In the genomic region with DNA sequence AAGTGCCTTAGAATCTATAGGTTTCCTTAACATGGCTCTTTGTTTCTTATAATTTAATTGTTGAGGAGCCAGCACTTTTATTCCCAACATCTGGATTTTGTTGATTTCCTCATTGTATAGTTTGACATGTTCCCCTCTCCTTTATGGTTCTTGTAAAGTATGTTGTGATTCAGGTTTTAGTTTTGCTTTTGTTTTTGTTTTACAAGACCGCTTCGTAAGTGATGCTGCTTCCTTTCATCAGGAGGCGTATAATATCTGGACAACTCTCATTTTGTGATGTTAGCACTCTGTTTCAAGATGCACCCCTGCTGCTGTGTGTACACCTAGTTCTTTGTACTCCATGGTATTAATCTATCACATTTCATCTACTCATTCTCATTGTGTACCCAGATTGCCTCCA, we compare ENCODE assay signal across 22 cellular contexts. TPM values are rescaled to one million over a fixed set of nuclear protein-coding genes. Genes with fewer than 3 reads are reported as not detected.
A peak's percentile ranks its signal among the peaks of the same experiment; 100 is the strongest.
DNase-seq lines count a peak whose midpoint lies in the region; ATAC-seq, FAIRE-seq and TF ChIP-seq lines count a peak whose summit lies in the region.
"Had no signal": no experiment of that assay in that cellular context is flagged by ENCODE, and none has a peak within 500 bp of the region (broad histone marks: within the 10 kb centered on the region; RNA-seq: fewer than 3 reads in every experiment).

No MANE protein-coding gene starts in this region.

- peaks cover 2% of the 10 kb centered on the region for H3K4me1 Mint-ChIP-seq in CD8-positive, alpha-beta T cell (ENCODE audit: low read depth)

- peak overlapping the region; percentile 32 for H3K4me3 Mint-ChIP-seq in CD8-positive, alpha-beta T cell
- H3K4me3 Mint-ChIP-seq: activated naive CD4-positive, alpha-beta T cell treated with anti-CD3 and anti-CD28 coated beads for 36 hours; HFFc6 had no signal

- no peak overlapping the region for H3K4me3 ChIP-seq in CD8-positive, alpha-beta T cell (ENCODE audit: low read depth, low read length)
- no peak overlapping the region for H3K4me3 ChIP-seq in fibroblast of villous mesenchyme (ENCODE audit: low read depth, low read length)
- H3K4me3 ChIP-seq: lower lobe of right lung, smooth muscle cell, stomach, transverse colon had no signal

- CTCF ChIA-PET in CD8-positive, alpha-beta T cell (lab: Charles Lee), result no interaction called here

- intact Hi-C loops in CD8-positive, alpha-beta T cell (cut with DNase I, micrococcal nuclease), result no loop called here

- peak overlapping the region; percentile 1 for H3K27ac Mint-ChIP-seq in CD8-positive, alpha-beta T cell
- H3K27ac Mint-ChIP-seq: activated naive CD4-positive, alpha-beta T cell treated with anti-CD3 and anti-CD28 coated beads for 36 hours; HFFc6 had no signal

- H3K9me3 Mint-ChIP-seq in CD8-positive, alpha-beta T cell, result no peaks in the 10 kb centered on the region
- H3K9me3 Mint-ChIP-seq: activated naive CD4-positive, alpha-beta T cell treated with anti-CD3 and anti-CD28 coated beads for 36 hours; HFFc6 had no signal

- no peak for ATAC-seq in CD8-positive, alpha-beta T cell
- ATAC-seq in HG02840 (IDR thresholded peaks at IDR 0.05; ENCODE audit: low FRiP score, unreplicated experiment) (no peak), GM18519 (IDR thresholded peaks at IDR 0.05; ENCODE audit: low FRiP score, unreplicated experiment) (no peak)
- ATAC-seq: lower lobe of right lung had no signal

- no peak overlapping the region for H3K27ac ChIP-seq in CD8-positive, alpha-beta T cell (ENCODE audit: low read depth, low read length)
- H3K27ac ChIP-seq: lower lobe of right lung, stomach, transverse colon had no signal

- H3K27me3 ChIP-seq in CD8-positive, alpha-beta T cell (ENCODE audit: insufficient read depth, low read length), result no peaks in the 10 kb centered on the region
- H3K27me3 ChIP-seq: stomach, transverse colon had no signal

- peaks cover 37% of the 10 kb centered on the region for H3K36me3 Mint-ChIP-seq in CD8-positive, alpha-beta T cell

- POLR2A ChIA-PET in CD8-positive, alpha-beta T cell (lab: Charles Lee), result no interaction called here

- H3K9me3 ChIP-seq in CD8-positive, alpha-beta T cell (ENCODE audit: low read length), result no peaks in the 10 kb centered on the region
- H3K9me3 ChIP-seq: Caco-2, lower lobe of right lung, stomach, transverse colon had no signal

- peak; percentile 29 for FAIRE-seq in D721Med (lab: Jason Lieb, UNC)
- FAIRE-seq: endothelial cell of umbilical vein, islet of Langerhans, TTC549 had no signal

- no peaks in the 10 kb centered on the region for H3K36me3 ChIP-seq in CD8-positive, alpha-beta T cell (ENCODE audit: insufficient read depth, low read length)

- DNase-seq in CD8-positive, alpha-beta T cell, result no peak
- DNase-seq in D721Med (ENCODE audit: insufficient read length, low spot score) (no peak), NCI-H2107 treated with DMSO at 0.1 percent for 48 hours (lab: John Stamatoyannopoulos, UW; ENCODE audit: unreplicated experiment) (peak; percentile 86), fibroblast of villous mesenchyme (ENCODE audit: low read depth) (peak; percentile 31), inferior parietal cortex (ENCODE audit: extremely low spot score) (no peak)
- DNase-seq: activated naive CD4-positive, alpha-beta T cell treated with anti-CD3 and anti-CD28 coated beads for 36 hours; Caco-2; dermis blood vessel endothelial cell; HFFc6; lower lobe of right lung; NCI-H2029; NCI-H526 treated with DMSO at 0.1 percent for 48 hours; SHP77; stimulated activated CD4-positive, alpha-beta T cell treated with anti-CD3 and anti-CD28 coated beads, Interleukin-2, amount 100 ng/mL, for 48 hours; stomach; transverse colon had no signal

- no peaks in the 10 kb centered on the region for H3K4me1 ChIP-seq in CD8-positive, alpha-beta T cell (ENCODE audit: insufficient read depth, low read length)
- H3K4me1 ChIP-seq: Caco-2, lower lobe of right lung, stomach had no signal

- no peaks in the 10 kb centered on the region for H3K27me3 Mint-ChIP-seq in CD8-positive, alpha-beta T cell (ENCODE audit: low read depth)

- no peak for TF ChIP-seq CTCF in CD8-positive, alpha-beta T cell (IDR thresholded peaks at IDR 0.05)
- TF ChIP-seq CTCF in D721Med (IDR thresholded peaks at IDR 0.05; ENCODE audit: insufficient read depth, missing control alignments) (no peak), fibroblast of villous mesenchyme (IDR thresholded peaks at IDR 0.05; ENCODE audit: insufficient read depth, low read depth, low read length) (no peak)

RNA-seq across cellular contexts. Expression of a gene that starts 48.7 kb away (rescaled TPM):
- total RNA-seq in CD8-positive, alpha-beta T cell, result 1 to 10 TPM; 3.7 to 4.4 TPM
- total RNA-seq in fibroblast of villous mesenchyme, result 27.1 and 40.2 TPM in 2 replicates

RNA-seq across cellular contexts. Expression of a gene that starts 50.0 kb away (rescaled TPM):
- total RNA-seq in CD8-positive, alpha-beta T cell, result 1 to 10 TPM; 8.7 to 9.3 TPM
- 6.0 and 6.4 TPM in 2 replicates for total RNA-seq in fibroblast of villous mesenchyme

Comparison
In these comparisons a context has a peak if more than half of its experiments do, and no peak if none do; other contexts are left out.
1. DNase-seq: peak in NCI-H2107 treated with DMSO at 0.1 percent for 48 hours (single experiment) and fibroblast of villous mesenchyme (single experiment); none in CD8-positive, alpha-beta T cell (0 of 7), D721Med (single experiment) and inferior parietal cortex (single experiment).